Comparison of ENCODE assay signal across 1 cellular context in genomic region chr6:156774872-156775405, GRCh38.
TF ChIP-seq lines count a peak whose summit lies in the region.

No MANE protein-coding gene starts in this region.

TF ChIP-seq in H1, 55 proteins besides CTCF, POLR2A, EP300 and RAD21 (continued from another document):
- TF ChIP-seq CHD7 (IDR thresholded peaks at IDR 0.05; ENCODE audit: insufficient replicate concordance, low read length), result peak; percentile 71
